In genomic region chr1:18927654-18928272, GRCh38 we compare ENCODE assay signal across 7 cellular contexts. TPM values are rescaled to one million over a fixed set of nuclear protein-coding genes. Genes with fewer than 3 reads are reported as not detected.
DNase-seq lines count a peak whose midpoint lies in the region; ATAC-seq, FAIRE-seq and TF ChIP-seq lines count a peak whose summit lies in the region.

No MANE protein-coding gene starts in this region.

- DNase-seq in GM19239 (ENCODE audit: insufficient read length, low spot score) (no peak), HT1080 (ENCODE audit: low read depth) (peak; percentile 92), glutamatergic neuron (no peak), type B pancreatic cell (ENCODE audit: extremely low spot score, unreplicated experiment) (no peak), AG20443 (ENCODE audit: low spot score) (no peak)
- DNase-seq in activated CD4-positive, alpha-beta T cell treated with anti-CD3 and anti-CD28 coated beads, Interleukin-2, amount 50 U/mL, for 1 hour, result peak; percentile 16

- H3K4me3 Mint-ChIP-seq in glutamatergic neuron (ENCODE audit: unreplicated experiment), result peak overlapping the region; percentile 61
- no peak overlapping the region for H3K4me3 Mint-ChIP-seq in type B pancreatic cell

- no peak for ATAC-seq in GM18519 (IDR thresholded peaks at IDR 0.05; ENCODE audit: low FRiP score, unreplicated experiment)

- peak; percentile 95 for FAIRE-seq in GM19239 (lab: Jason Lieb, UNC)

- H3K36me3 Mint-ChIP-seq in glutamatergic neuron (ENCODE audit: unreplicated experiment) (no peaks in the 10 kb centered on the region), type B pancreatic cell (no peaks in the 10 kb centered on the region)

- H3K9me3 Mint-ChIP-seq in glutamatergic neuron (ENCODE audit: unreplicated experiment), result peaks cover 37% of the 10 kb centered on the region
- H3K9me3 Mint-ChIP-seq in type B pancreatic cell, result no peaks in the 10 kb centered on the region

- H3K4me1 Mint-ChIP-seq in glutamatergic neuron (ENCODE audit: low read depth, unreplicated experiment) (peaks cover 61% of the 10 kb centered on the region), type B pancreatic cell (ENCODE audit: unreplicated experiment) (peaks cover 32% of the 10 kb centered on the region)

- H3K27ac Mint-ChIP-seq in glutamatergic neuron (ENCODE audit: unreplicated experiment) (peak overlapping the region; percentile 70), type B pancreatic cell (peak overlapping the region; percentile 65)

- TF ChIP-seq CTCF in glutamatergic neuron (IDR thresholded peaks at IDR 0.05; ENCODE audit: partially characterized antibody, unreplicated experiment), result no peak
- TF ChIP-seq CTCF in type B pancreatic cell (conservative IDR thresholded peaks at IDR 0.05), result no peak

- H3K27me3 Mint-ChIP-seq in glutamatergic neuron (ENCODE audit: unreplicated experiment) (peaks cover 32% of the 10 kb centered on the region), type B pancreatic cell (peaks cover 3% of the 10 kb centered on the region)

RNA-seq across cellular contexts. Expression of gene ALDH4A1, which starts 25.4 kb away (rescaled TPM):
- total RNA-seq in HT1080 (2014; rRNA removed; shearing (Covaris generic)), result 2.5 and 6.2 TPM in 2 replicates
- polyA plus RNA-seq in HT1080 (2015; cell fraction: cytosol; rRNA removed), result 3.2 and 5.3 TPM in 2 replicates
- polyA plus RNA-seq in HT1080 (2015; cell fraction: nucleus; rRNA removed), result 7.3 and 11.0 TPM in 2 replicates
- total RNA-seq in glutamatergic neuron (ENCODE audit: unreplicated experiment) (28.9 TPM), type B pancreatic cell (ENCODE audit: low replicate concordance) (25.6 and 26.7 TPM in 2 replicates)

RNA-seq across cellular contexts. Expression of gene IFFO2, which starts 28.7 kb away (rescaled TPM):
- total RNA-seq in HT1080 (2014; rRNA removed; shearing (Covaris generic)), result 20.1 and 34.6 TPM in 2 replicates
- 20.0 and 27.1 TPM in 2 replicates for polyA plus RNA-seq in HT1080 (2015; cell fraction: cytosol; rRNA removed)
- 42.5 and 49.5 TPM in 2 replicates for polyA plus RNA-seq in HT1080 (2015; cell fraction: nucleus; rRNA removed)
- total RNA-seq in glutamatergic neuron (ENCODE audit: unreplicated experiment) (107 TPM), type B pancreatic cell (ENCODE audit: low replicate concordance) (11.3 and 14.7 TPM in 2 replicates)

Comparison
In these comparisons a context has a peak if more than half of its experiments do, and no peak if none do; other contexts are left out.
1. DNase-seq: peak in HT1080 (single experiment) and activated CD4-positive, alpha-beta T cell treated with anti-CD3 and anti-CD28 coated beads, Interleukin-2, amount 50 U/mL, for 1 hour (single experiment); none in GM19239 (single experiment), glutamatergic neuron (single experiment), type B pancreatic cell (single experiment) and AG20443 (single experiment).